Comparison of ENCODE assay signal across 1 cellular context in genomic region chr17:38295602-38296365, GRCh38.
TF ChIP-seq lines count a peak whose summit lies in the region.
"Not testable (repeated sequence)": the region's sequence is repeated elsewhere in the genome, so short reads cannot be mapped to it uniquely, and the experiment has no call there.

No MANE protein-coding gene starts in this region.

TF ChIP-seq in HepG2, 621 proteins besides CTCF, POLR2A, EP300 and RAD21:
- TF ChIP-seq ATF7 (IDR thresholded peaks at IDR 0.05) (0 out of 2 replicates have a peak, but pooled peaks have one; percentile 47), ZGPAT (CRISPR knock-in tag; IDR thresholded peaks at IDR 0.05) (peak; percentile 20), CREB1 (IDR thresholded peaks at IDR 0.05) (0 out of 2 replicates have a peak, but pooled peaks have one; percentile 3), ZNF264 (CRISPR knock-in tag; IDR thresholded peaks at IDR 0.05) (0 out of 2 replicates have a peak, but pooled peaks have one; percentile 14), HOXA5 (CRISPR knock-in tag; IDR thresholded peaks at IDR 0.05) (0 out of 2 replicates have a peak, but pooled peaks have one; percentile 24), PHF5A (CRISPR knock-in tag; IDR thresholded peaks at IDR 0.05; ENCODE audit: low read depth, unreplicated experiment) (peak; percentile 0), ZFAT (CRISPR knock-in tag; conservative IDR thresholded peaks at IDR 0.05) (peak; percentile 96), RAD51 (IDR thresholded peaks at IDR 0.05; ENCODE audit: borderline replicate concordance) (peak; percentile 24; the same call in 1 of the 2 replicates), ZNF777 (CRISPR knock-in tag; IDR thresholded peaks at IDR 0.05) (0 out of 2 replicates have a peak, but pooled peaks have one; percentile 11), ZNF441 (CRISPR knock-in tag; IDR thresholded peaks at IDR 0.05; ENCODE audit: borderline replicate concordance) (peak; percentile 93), FOXP1 (CRISPR knock-in tag; IDR thresholded peaks at IDR 0.05) (0 out of 2 replicates have a peak, but pooled peaks have one; percentile 5), KLF16 (CRISPR knock-in tag; IDR thresholded peaks at IDR 0.05) (peak in 1 of 2 experiments; percentile 4; a peak in 1 of 4 replicates), CEBPG (CRISPR knock-in tag; IDR thresholded peaks at IDR 0.05) (0 out of 2 replicates have a peak, but pooled peaks have one; percentile 12), ZNF503 (CRISPR knock-in tag; IDR thresholded peaks at IDR 0.05) (0 out of 2 replicates have a peak, but pooled peaks have one; percentile 20), ZFP90 (CRISPR knock-in tag; IDR thresholded peaks at IDR 0.05; ENCODE audit: borderline replicate concordance) (0 out of 2 replicates have a peak, but pooled peaks have one; percentile 40)
- not testable (repeated sequence) for TF ChIP-seq ATF7 (CRISPR knock-in tag; IDR thresholded peaks at IDR 0.05); CREB1 (CRISPR knock-in tag; IDR thresholded peaks at IDR 0.05); FOXP1 (IDR thresholded peaks at IDR 0.05)
- TF ChIP-seq, protein P1, sequence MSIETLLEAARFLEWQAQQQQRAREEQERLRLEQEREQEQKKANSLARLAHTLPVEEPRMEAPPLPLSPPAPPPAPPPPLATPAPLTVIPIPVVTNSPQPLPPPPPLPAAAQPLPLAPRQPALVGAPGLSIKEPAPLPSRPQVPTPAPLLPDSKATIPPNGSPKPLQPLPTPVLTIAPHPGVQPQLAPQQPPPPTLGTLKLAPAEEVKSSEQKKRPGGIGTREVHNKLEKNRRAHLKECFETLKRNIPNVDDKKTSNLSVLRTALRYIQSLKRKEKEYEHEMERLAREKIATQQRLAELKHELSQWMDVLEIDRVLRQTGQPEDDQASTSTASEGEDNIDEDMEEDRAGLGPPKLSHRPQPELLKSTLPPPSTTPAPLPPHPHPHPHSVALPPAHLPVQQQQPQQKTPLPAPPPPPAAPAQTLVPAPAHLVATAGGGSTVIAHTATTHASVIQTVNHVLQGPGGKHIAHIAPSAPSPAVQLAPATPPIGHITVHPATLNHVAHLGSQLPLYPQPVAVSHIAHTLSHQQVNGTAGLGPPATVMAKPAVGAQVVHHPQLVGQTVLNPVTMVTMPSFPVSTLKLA (IDR thresholded peaks at IDR 0.05): peak; percentile 6; the same call in 1 of the 2 replicates
